Comparison of ENCODE assay signal across 8 cellular contexts in genomic region chrX:129781134-129782014, GRCh38. TPM values are rescaled to one million over a fixed set of nuclear protein-coding genes. Genes with fewer than 3 reads are reported as not detected.
DNase-seq lines count a peak whose midpoint lies in the region; ATAC-seq, FAIRE-seq and TF ChIP-seq lines count a peak whose summit lies in the region.

No MANE protein-coding gene starts in this region.

- H3K9me3 ChIP-seq in OCI-LY7 (ENCODE audit: low read length), result no peaks in the 10 kb centered on the region
- H3K9me3 ChIP-seq in aorta (ENCODE audit: control insufficient read depth, low read length), result no peaks in the 10 kb centered on the region

- intact Hi-C loops in OCI-LY7 (cut with micrococcal nuclease; ENCODE audit: unreplicated experiment), result loop anchor here (2.0 to 10.0 kb wide), 2 partner anchors 23 to 393 kb away; partner anchors contain the start of gene RAB33A
- intact Hi-C loops in aorta (cut with DNase I), result no loop called here

- peaks cover 21% of the 10 kb centered on the region for H4K20me1 ChIP-seq in OCI-LY7 (ENCODE audit: insufficient read depth, low read length)

- H3K4me1 ChIP-seq in OCI-LY7 (ENCODE audit: insufficient read depth, low read length, poor library complexity, severe bottlenecking) (peaks cover 68% of the 10 kb centered on the region), aorta (ENCODE audit: control insufficient read depth in 1 of 2, insufficient read depth in 2 of 2, low read length in 2 of 2) (no peaks in the 10 kb centered on the region)

- H3K27me3 Mint-ChIP-seq in natural killer cell treated with Interleukin-12 subunit alpha and Interleukin-12 subunit beta and Interleukin-15 and Interleukin-18, amount 100 ng/mL, for 72 hours, result no peaks in the 10 kb centered on the region
- H3K27me3 Mint-ChIP-seq in type B pancreatic cell, result peaks cover 3% of the 10 kb centered on the region

- no peaks in the 10 kb centered on the region for H3K9me2 ChIP-seq in OCI-LY7 (ENCODE audit: insufficient read depth, low read length)

- BruUV-seq in OCI-LY7 (replicated peaks; lab: Mats Ljungman, UMichigan), result no TSS peak

- no peak for FAIRE-seq in RCC 7860 (lab: Jason Lieb, UNC)

- peak; percentile 70 for ATAC-seq in GM18505 (IDR thresholded peaks at IDR 0.05; ENCODE audit: unreplicated experiment)
- peak; percentile 66 for ATAC-seq in HG02840 (IDR thresholded peaks at IDR 0.05; ENCODE audit: low FRiP score, unreplicated experiment)
- ATAC-seq in natural killer cell treated with Interleukin-12 subunit alpha and Interleukin-12 subunit beta and Interleukin-15 and Interleukin-18, amount 100 ng/mL, for 72 hours, result peak; percentile 90 to 93
- ATAC-seq in aorta (ENCODE audit: low FRiP score), result peak; percentile 11

- no peak for TF ChIP-seq CTCF in OCI-LY7 (conservative IDR thresholded peaks at IDR 0.05; ENCODE audit: low read length)
- TF ChIP-seq CTCF in type B pancreatic cell (conservative IDR thresholded peaks at IDR 0.05), result no peak

- peaks cover 78% of the 10 kb centered on the region for H3K79me2 ChIP-seq in OCI-LY7 (ENCODE audit: insufficient read depth, low read depth, low read length)

- H3K4me1 Mint-ChIP-seq in natural killer cell treated with Interleukin-12 subunit alpha and Interleukin-12 subunit beta and Interleukin-15 and Interleukin-18, amount 100 ng/mL, for 72 hours (ENCODE audit: low read depth in 2 of 2), result peaks cover 57 to 71% of the 10 kb centered on the region in 2 donors
- no peaks in the 10 kb centered on the region for H3K4me1 Mint-ChIP-seq in type B pancreatic cell (ENCODE audit: unreplicated experiment)

- H3K36me3 Mint-ChIP-seq in natural killer cell treated with Interleukin-12 subunit alpha and Interleukin-12 subunit beta and Interleukin-15 and Interleukin-18, amount 100 ng/mL, for 72 hours, result peaks cover 8% of the 10 kb centered on the region
- H3K36me3 Mint-ChIP-seq in type B pancreatic cell, result no peaks in the 10 kb centered on the region

- H3K4me2 ChIP-seq in OCI-LY7 (ENCODE audit: low read length), result peak overlapping the region; percentile 100

- peak overlapping the region; percentile 91 to 96 for H3K27ac Mint-ChIP-seq in natural killer cell treated with Interleukin-12 subunit alpha and Interleukin-12 subunit beta and Interleukin-15 and Interleukin-18, amount 100 ng/mL, for 72 hours
- H3K27ac Mint-ChIP-seq in type B pancreatic cell, result no peak overlapping the region

- peak overlapping the region; percentile 95 for H3K4me3 Mint-ChIP-seq in natural killer cell treated with Interleukin-12 subunit alpha and Interleukin-12 subunit beta and Interleukin-15 and Interleukin-18, amount 100 ng/mL, for 72 hours
- H3K4me3 Mint-ChIP-seq in type B pancreatic cell, result no peak overlapping the region

- peak overlapping the region; percentile 99 for H3K4me3 ChIP-seq in OCI-LY7 (ENCODE audit: low read depth, low read length, poor library complexity, severe bottlenecking)
- no peak overlapping the region for H3K4me3 ChIP-seq in aorta (ENCODE audit: low read length in 2 of 2)

- DNase-seq in OCI-LY7 (ENCODE audit: low spot score) (peak; percentile 92), aorta (peak; percentile 69 to 74), RCC 7860 (ENCODE audit: low spot score) (no peak), type B pancreatic cell (ENCODE audit: extremely low spot score, unreplicated experiment) (no peak)
- peak; percentile 76 for DNase-seq in activated effector memory CD4-positive, alpha-beta T cell treated with Interleukin-2 at 50 U/mL for 16 hours
- peak; percentile 95 for DNase-seq in natural killer cell treated with Interleukin-12 subunit alpha and Interleukin-12 subunit beta and Interleukin-15 and Interleukin-18, amount 100 ng/mL, for 72 hours (ENCODE audit: low spot score)

- peaks cover 5% of the 10 kb centered on the region for H3K9me3 Mint-ChIP-seq in natural killer cell treated with Interleukin-12 subunit alpha and Interleukin-12 subunit beta and Interleukin-15 and Interleukin-18, amount 100 ng/mL, for 72 hours
- H3K9me3 Mint-ChIP-seq in type B pancreatic cell, result no peaks in the 10 kb centered on the region

- CTCF ChIA-PET in OCI-LY7 (lab: Charles Lee; ENCODE audit: unreplicated experiment), result interaction anchor here (0.6 to 1.4 kb wide), 5 partner anchors 9 to 358 kb away, joined by 3 to 9 read pairs (median 4); no protein-coding TSS in a partner anchor

- 55 to 83% methylated on average over 13 of the region's 13 CpGs for WGBS in aorta, 2 donors

- H3K27me3 ChIP-seq in aorta (ENCODE audit: control insufficient read depth in 1 of 2, insufficient read depth in 2 of 2, low read length in 1 of 2), result no peaks in the 10 kb centered on the region

- peak overlapping the region; percentile 99 for H3K27ac ChIP-seq in OCI-LY7 (ENCODE audit: low read depth, low read length, poor library complexity, severe bottlenecking)
- H3K27ac ChIP-seq in aorta (ENCODE audit: low read depth in 1 of 2, low read length in 2 of 2), result no peak overlapping the region

- H3K36me3 ChIP-seq in OCI-LY7 (ENCODE audit: insufficient read depth, low read length) (peaks cover 60% of the 10 kb centered on the region), aorta (ENCODE audit: control insufficient read depth in 1 of 2, insufficient read depth in 2 of 2, low read length in 1 of 2) (no peaks in the 10 kb centered on the region)

- TF ChIP-seq POLR2A in GM18505 (IDR thresholded peaks at IDR 0.05; ENCODE audit: borderline replicate concordance, extremely low read depth, insufficient read depth, insufficient read length), result peak; percentile 78

- H2AFZ ChIP-seq in OCI-LY7 (ENCODE audit: low read length), result no peak overlapping the region

- POLR2A ChIA-PET in OCI-LY7 (lab: Charles Lee), result interaction anchor here (0.6 to 6.9 kb wide), 8 partner anchors 12 to 304 kb away, joined by 3 to 126 read pairs (median 4); no protein-coding TSS in a partner anchor

RNA-seq across cellular contexts. Expression of gene SASH3, which starts 1.6 kb away (rescaled TPM):
- 163 and 194 TPM in 2 replicates for total RNA-seq in OCI-LY7 (2014; rRNA removed; shearing (Covaris generic))
- total RNA-seq in OCI-LY7 (2022), result 150 and 157 TPM in 2 replicates
- total RNA-seq in natural killer cell treated with Interleukin-12 subunit alpha and Interleukin-12 subunit beta and Interleukin-15 and Interleukin-18, amount 100 ng/mL, for 72 hours, result 100 to 1,000 TPM; 243 to 317 TPM
- 10 to 100 TPM; 12.7 to 16.1 TPM for total RNA-seq in aorta
- polyA plus RNA-seq in aorta, result 1 to 10 TPM in 1 of 2 donors, under 1 TPM in 1; 0.90 to 8.4 TPM
- not detected in 2 replicates for total RNA-seq in type B pancreatic cell (ENCODE audit: low replicate concordance)

RNA-seq across cellular contexts. Expression of gene XPNPEP2, which starts 42.6 kb away (rescaled TPM):
- total RNA-seq in OCI-LY7 (2014; rRNA removed; shearing (Covaris generic)), result not detected in 2 replicates
- total RNA-seq in OCI-LY7 (2022) (not detected in 2 replicates), aorta (10 to 100 TPM in 1 of 2 donors, 1 to 10 TPM in 1; 3.3 to 24.8 TPM), type B pancreatic cell (ENCODE audit: low replicate concordance) (1.2 and 6.8 TPM in 2 replicates)
- under 1 TPM; 0.14 to 0.55 TPM for total RNA-seq in natural killer cell treated with Interleukin-12 subunit alpha and Interleukin-12 subunit beta and Interleukin-15 and Interleukin-18, amount 100 ng/mL, for 72 hours
- polyA plus RNA-seq in aorta, result 1 to 10 TPM in 1 of 2 donors, under 1 TPM in 1; 0.26 to 5.5 TPM

Comparison
In these comparisons a context has a peak if more than half of its experiments do, and no peak if none do; other contexts are left out.
1. ATAC-seq: peak in every context shown above with its lines; median percentile 92 in natural killer cell treated with Interleukin-12 subunit alpha and Interleukin-12 subunit beta and Interleukin-15 and Interleukin-18, amount 100 ng/mL, for 72 hours; 70 in GM18505; 66 in HG02840; 11 in aorta.
2. DNase-seq: peak in OCI-LY7 (single experiment), activated effector memory CD4-positive, alpha-beta T cell treated with Interleukin-2 at 50 U/mL for 16 hours (single experiment), natural killer cell treated with Interleukin-12 subunit alpha and Interleukin-12 subunit beta and Interleukin-15 and Interleukin-18, amount 100 ng/mL, for 72 hours (single experiment) and aorta (2 of 2); none in RCC 7860 (single experiment) and type B pancreatic cell (single experiment).
3. RNA of gene SASH3, which starts 1.6 kb away (total RNA-seq): 243 to 317 TPM in natural killer cell treated with Interleukin-12 subunit alpha and Interleukin-12 subunit beta and Interleukin-15 and Interleukin-18, amount 100 ng/mL, for 72 hours, 150 to 194 TPM in OCI-LY7 and 12.7 to 16.1 TPM in aorta; not detected in type B pancreatic cell; every median in the first group is over 10 times any median in the second.